In the genomic region with DNA sequence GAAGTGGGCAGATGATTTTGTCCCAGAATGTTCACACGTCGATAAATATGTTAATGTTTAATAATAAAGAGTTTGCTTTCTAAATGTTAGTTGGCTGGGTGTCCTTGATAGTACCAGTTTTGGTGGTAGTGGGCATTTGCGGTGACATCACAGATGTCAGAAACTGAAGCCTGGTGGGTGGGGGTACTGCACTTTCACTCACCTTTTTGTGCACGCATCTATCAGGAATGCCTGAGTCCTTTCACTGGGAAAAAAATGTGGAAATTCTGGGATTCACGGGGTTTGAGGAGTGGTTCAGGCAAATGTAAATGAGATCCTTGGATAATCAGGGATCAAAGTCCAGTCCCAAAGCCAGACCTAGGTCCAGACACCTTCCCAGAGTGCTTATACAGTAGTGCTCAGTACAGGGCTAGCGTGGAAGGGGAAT, we compare ENCODE assay signal across 10 cellular contexts. TPM values are rescaled to one million over a fixed set of nuclear protein-coding genes. Genes with fewer than 3 reads are reported as not detected.
A peak's percentile ranks its signal among the peaks of the same experiment; 100 is the strongest.
DNase-seq lines count a peak whose midpoint lies in the region; ATAC-seq and TF ChIP-seq lines count a peak whose summit lies in the region.
"Had no signal": no experiment of that assay in that cellular context is flagged by ENCODE, and none has a peak within 500 bp of the region (broad histone marks: within the 10 kb centered on the region; RNA-seq: fewer than 3 reads in every experiment).

No MANE protein-coding gene starts in this region.

- DNase-seq in PC-3 (no peak), mesenchymal stem cell (no peak), tibial artery (no peak), dedifferentiated amniotic fluid mesenchymal stem cell (ENCODE audit: extremely low spot score) (no peak), NCI-H2227 treated with DMSO at 0.1 percent for 48 hours (lab: John Stamatoyannopoulos, UW) (no peak), 8988T (no peak)
- DNase-seq: central memory CD4-positive, alpha-beta T cell; MV-4-11; T-helper 9 cell had no signal

- no peak overlapping the region for H4K8ac ChIP-seq in mesenchymal stem cell (ENCODE audit: low read length)

- CTCF ChIA-PET in PC-3 (lab: Charles Lee), result interaction anchor here (0.5 kb wide), 1 partner anchor 177 kb away, joined by 4 read pairs; no protein-coding TSS in a partner anchor

- H3K4me3 ChIP-seq in PC-3 (ENCODE audit: low read length) (peak overlapping the region; percentile 98), mesenchymal stem cell (ENCODE audit: insufficient read depth in 1 of 2, low read depth in 1 of 2, low read length in 2 of 2) (peak overlapping the region in 1 of 2 experiments; percentile 88), tibial artery (peak overlapping the region; percentile 65 to 91)

- H2BK12ac ChIP-seq in mesenchymal stem cell (ENCODE audit: low read length in 2 of 2), result peak overlapping the region in 1 of 2 experiments; percentile 21

- 85% methylated on average over 6 of the region's 6 CpGs for WGBS in mesenchymal stem cell

- no peak for ATAC-seq in PC-3

- H2BK15ac ChIP-seq in mesenchymal stem cell (ENCODE audit: low read depth, poor library complexity, severe bottlenecking), result no peak overlapping the region

- H2AK5ac ChIP-seq in mesenchymal stem cell (ENCODE audit: low read length, severe bottlenecking), result no peak overlapping the region

- H3F3A ChIP-seq in PC-3 (ENCODE audit: low read length, unreplicated experiment), result no peaks in the 10 kb centered on the region

- H3K27ac ChIP-seq in PC-3 (ENCODE audit: low read length) (peak overlapping the region; percentile 72; the same call in 1 of the 2 replicates), cingulate gyrus (ENCODE audit: low read depth, low read length) (peak overlapping the region; percentile 70), mesenchymal stem cell (ENCODE audit: low read length, poor library complexity, severe bottlenecking) (no peak overlapping the region), tibial artery (peak overlapping the region; percentile 82 to 94)

- H3K36me3 ChIP-seq in PC-3 (ENCODE audit: low read depth, low read length), result 0 out of 2 replicates have a peak, but pooled peaks cover 5% of the 10 kb centered on the region
- H3K36me3 ChIP-seq in mesenchymal stem cell (ENCODE audit: control insufficient read depth in 1 of 2, insufficient read depth in 2 of 2, low read depth in 1 of 2, low read length in 2 of 2), result peaks cover 0 to 3% of the 10 kb centered on the region in 2 experiments
- H3K36me3 ChIP-seq in tibial artery, result no peaks in the 10 kb centered on the region

- H3K79me1 ChIP-seq in mesenchymal stem cell (replicated peaks; ENCODE audit: low read length, poor library complexity, severe bottlenecking), result peaks cover 23% of the 10 kb centered on the region

- H2AFZ ChIP-seq in PC-3 (ENCODE audit: low read length) (no peak overlapping the region), mesenchymal stem cell (ENCODE audit: low read depth, low read length) (no peak overlapping the region)

- BruUV-seq in PC-3 (replicated peaks; lab: Mats Ljungman, UMichigan), result no TSS peak

- peaks cover 34% of the 10 kb centered on the region for H3K4me1 ChIP-seq in PC-3 (ENCODE audit: insufficient read depth, low read length)
- H3K4me1 ChIP-seq in mesenchymal stem cell (ENCODE audit: control insufficient read depth, insufficient read depth, low read depth, low read length), result peaks cover 21% of the 10 kb centered on the region
- H3K4me1 ChIP-seq in tibial artery, result peaks cover 0 to 62% (median 37%) of the 10 kb centered on the region in 4 donors

- no peak overlapping the region for H3K18ac ChIP-seq in mesenchymal stem cell (ENCODE audit: low read depth in 1 of 2, low read length in 2 of 2)

- peaks cover 17% of the 10 kb centered on the region for H4K20me1 ChIP-seq in PC-3 (ENCODE audit: low read length)

- H4K91ac ChIP-seq in mesenchymal stem cell (ENCODE audit: low read length), result no peak overlapping the region

- POLR2A ChIA-PET in PC-3 (lab: Charles Lee; ENCODE audit: unreplicated experiment), result interaction anchor here (0.6 kb wide), 1 partner anchor 258 kb away, joined by 3 read pairs; no protein-coding TSS in a partner anchor

- no peak overlapping the region for H3K23ac ChIP-seq in mesenchymal stem cell (ENCODE audit: low read length in 2 of 2)

- no peak overlapping the region for H3K4ac ChIP-seq in mesenchymal stem cell (ENCODE audit: low read depth in 1 of 2, low read length in 2 of 2)

- no peak overlapping the region for H2BK5ac ChIP-seq in mesenchymal stem cell (ENCODE audit: low read depth, low read length, poor library complexity, severe bottlenecking)

- H3K27me3 ChIP-seq in PC-3 (ENCODE audit: low read length) (no peaks in the 10 kb centered on the region), mesenchymal stem cell (ENCODE audit: control insufficient read depth in 1 of 2, insufficient read depth in 1 of 2, low read length in 2 of 2) (peaks cover 0 to 11% of the 10 kb centered on the region in 2 experiments), tibial artery (no peaks in the 10 kb centered on the region)

- H3K9ac ChIP-seq in PC-3 (ENCODE audit: low read length) (peak overlapping the region; percentile 84), mesenchymal stem cell (ENCODE audit: low read length) (peak overlapping the region; percentile 89)

- H2BK120ac ChIP-seq in mesenchymal stem cell (ENCODE audit: low read depth, low read length), result no peak overlapping the region

- intact Hi-C loops in PC-3 (cut with micrococcal nuclease), result no loop called here
- intact Hi-C loops in tibial artery (cut with DNase I; ENCODE audit: low total_unique reads), result no loop called here

- no peak overlapping the region for H3K14ac ChIP-seq in mesenchymal stem cell (ENCODE audit: low read length in 2 of 2)

- peaks cover 76% of the 10 kb centered on the region for H3K79me2 ChIP-seq in PC-3 (ENCODE audit: low read length)

- no peaks in the 10 kb centered on the region for H3K9me2 ChIP-seq in PC-3 (replicated peaks; ENCODE audit: low read length)

- TF ChIP-seq CTCF in PC-3 (conservative IDR thresholded peaks at IDR 0.05; ENCODE audit: low read depth, low read length) (no peak), tibial artery (IDR thresholded peaks at IDR 0.05) (no peak)

- H3K9me3 ChIP-seq in PC-3 (ENCODE audit: low read length) (no peaks in the 10 kb centered on the region), mesenchymal stem cell (ENCODE audit: control insufficient read depth, low read length) (no peaks in the 10 kb centered on the region), tibial artery (no peaks in the 10 kb centered on the region)

- H3K4me2 ChIP-seq in PC-3 (ENCODE audit: low read length) (peak overlapping the region; percentile 83), mesenchymal stem cell (ENCODE audit: low read length, poor library complexity, severe bottlenecking) (peak overlapping the region; percentile 99)

RNA-seq across cellular contexts. Expression of a gene that starts 3.2 kb away (rescaled TPM):
- total RNA-seq in PC-3 (2014; rRNA removed), result 43.2 and 77.0 TPM in 2 replicates
- 237 TPM for polyA plus RNA-seq in mesenchymal stem cell (2013, experiment 1 of 2)
- 244 TPM for polyA plus RNA-seq in mesenchymal stem cell (2013, experiment 2 of 2)
